ENCODE assay signal across 15 cellular contexts in genomic region chr3:76673171-76673570, GRCh38.
A peak's percentile ranks its signal among the peaks of the same experiment; 100 is the strongest.
DNase-seq lines count a peak whose midpoint lies in the region; ATAC-seq and TF ChIP-seq lines count a peak whose summit lies in the region.
"Had no signal": no experiment of that assay in that cellular context is flagged by ENCODE, and none has a peak within 500 bp of the region (broad histone marks: within the 10 kb centered on the region; RNA-seq: fewer than 3 reads in every experiment).

No MANE protein-coding gene starts in this region.

- CTCF ChIA-PET in activated CD8-positive, alpha-beta T cell treated with anti-CD3 and anti-CD28 coated beads for 36 hours (lab: Charles Lee) = interaction anchor here (0.5 kb wide), 1 partner anchor 16 kb away, joined by 3 read pairs; no protein-coding TSS in a partner anchor

- H3K4me3 Mint-ChIP-seq in activated CD8-positive, alpha-beta T cell treated with anti-CD3 and anti-CD28 coated beads for 36 hours = no peak overlapping the region
- H3K4me3 Mint-ChIP-seq: CD4-positive, CD25-positive, alpha-beta regulatory T cell; H9 had no signal

- no peak overlapping the region for H3K27ac Mint-ChIP-seq in activated CD8-positive, alpha-beta T cell treated with anti-CD3 and anti-CD28 coated beads for 36 hours
- H3K27ac Mint-ChIP-seq: CD4-positive, CD25-positive, alpha-beta regulatory T cell had no signal

- H3K4me1 Mint-ChIP-seq in activated CD8-positive, alpha-beta T cell treated with anti-CD3 and anti-CD28 coated beads for 36 hours (ENCODE audit: low read depth) = no peaks in the 10 kb centered on the region
- H3K4me1 Mint-ChIP-seq: CD4-positive, CD25-positive, alpha-beta regulatory T cell had no signal

- no peaks in the 10 kb centered on the region for H3K36me3 Mint-ChIP-seq in activated CD8-positive, alpha-beta T cell treated with anti-CD3 and anti-CD28 coated beads for 36 hours (ENCODE audit: low read depth)
- H3K36me3 Mint-ChIP-seq: CD4-positive, CD25-positive, alpha-beta regulatory T cell had no signal

- DNase-seq in ELR (ENCODE audit: low read depth) (peak; percentile 39), amniotic epithelial cell (ENCODE audit: low read depth) (peak; percentile 17), choroid plexus epithelial cell (ENCODE audit: low read depth) (peak; percentile 53), iris pigment epithelial cell (ENCODE audit: low read depth) (peak; percentile 42), omental fat pad (ENCODE audit: low spot score) (no peak), left cardiac atrium (no peak)
- no peak for DNase-seq in activated CD8-positive, alpha-beta T cell treated with anti-CD3 and anti-CD28 coated beads for 36 hours
- DNase-seq: 8988T; CD4-positive, CD25-positive, alpha-beta regulatory T cell; DMS53; GOT3; H9 had no signal

- H3K27me3 Mint-ChIP-seq in activated CD8-positive, alpha-beta T cell treated with anti-CD3 and anti-CD28 coated beads for 36 hours = no peaks in the 10 kb centered on the region
- H3K27me3 Mint-ChIP-seq: CD4-positive, CD25-positive, alpha-beta regulatory T cell had no signal

- no peak overlapping the region for H3K4me3 ChIP-seq in choroid plexus epithelial cell (ENCODE audit: low read depth, low read length)
- H3K4me3 ChIP-seq: BLaER1 treated with 17β-estradiol and CSF1 and Interleukin-3, amounts not matched to agents 10 nM and 100 nM; GM12878 had no signal

- peaks cover 9% of the 10 kb centered on the region for H3K9me3 Mint-ChIP-seq in activated CD8-positive, alpha-beta T cell treated with anti-CD3 and anti-CD28 coated beads for 36 hours
- H3K9me3 Mint-ChIP-seq: H9 had no signal

- TF ChIP-seq CTCF in choroid plexus epithelial cell (conservative IDR thresholded peaks at IDR 0.05; ENCODE audit: low read depth, low read length) (no peak), omental fat pad (IDR thresholded peaks at IDR 0.05) (no peak)
- no peak for TF ChIP-seq CTCF in activated CD8-positive, alpha-beta T cell treated with anti-CD3 and anti-CD28 coated beads for 36 hours (IDR thresholded peaks at IDR 0.05)

- intact Hi-C loops in activated CD8-positive, alpha-beta T cell treated with anti-CD3 and anti-CD28 coated beads for 36 hours (cut with micrococcal nuclease) = no loop called here
- intact Hi-C loops in left cardiac atrium (cut with DNase I) = no loop called here

- ATAC-seq in activated CD8-positive, alpha-beta T cell treated with anti-CD3 and anti-CD28 coated beads for 36 hours = no peak
- ATAC-seq in omental fat pad (ENCODE audit: low FRiP score) = no peak
- ATAC-seq in left cardiac atrium = no peak
- no peak for ATAC-seq in HG03439 (IDR thresholded peaks at IDR 0.05; ENCODE audit: unreplicated experiment)
- ATAC-seq: GM12878 had no signal

- POLR2A ChIA-PET in activated CD8-positive, alpha-beta T cell treated with anti-CD3 and anti-CD28 coated beads for 36 hours (lab: Charles Lee) = no interaction called here

Comparison
In these comparisons a context has a peak if more than half of its experiments do, and no peak if none do; other contexts are left out.
1. DNase-seq: peak in ELR (single experiment), amniotic epithelial cell (single experiment), choroid plexus epithelial cell (single experiment) and iris pigment epithelial cell (single experiment); none in activated CD8-positive, alpha-beta T cell treated with anti-CD3 and anti-CD28 coated beads for 36 hours (single experiment), omental fat pad (single experiment) and left cardiac atrium (single experiment).